ENCODE assay signal across 19 cellular contexts in the genomic region with DNA sequence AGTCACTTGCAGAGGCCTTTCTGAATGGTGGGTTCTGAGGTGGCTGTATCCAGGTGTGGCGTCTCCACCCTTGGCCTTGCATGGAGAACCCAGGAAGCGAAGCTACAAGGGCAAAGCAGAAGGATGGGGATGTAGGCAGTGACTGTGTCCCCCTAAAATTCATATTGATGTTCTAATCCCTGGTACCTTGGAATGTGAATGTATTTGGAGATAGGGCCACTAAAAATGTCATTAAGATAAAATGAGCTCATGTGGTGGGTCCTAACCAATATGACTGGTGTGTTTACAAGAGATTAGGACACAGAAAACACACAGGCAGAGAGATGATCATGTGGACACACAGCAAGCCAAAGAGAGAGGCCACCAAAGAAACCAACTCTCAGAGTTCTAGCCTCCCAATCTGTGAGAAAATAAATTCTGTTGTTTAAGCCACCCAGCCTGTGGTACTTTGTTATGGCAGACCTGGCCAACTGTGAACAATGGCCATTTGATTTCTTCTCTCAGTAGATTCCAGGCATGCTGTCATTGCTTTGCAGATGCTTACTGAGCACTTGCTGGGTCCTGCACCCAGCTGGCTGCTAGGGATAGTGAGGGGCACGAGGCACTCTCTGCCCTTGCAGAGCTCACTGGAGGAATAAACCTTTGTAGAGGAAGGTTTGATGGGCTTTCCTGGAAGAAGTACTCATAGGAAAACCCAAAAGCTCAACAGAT.
"Had no signal": no experiment of that assay in that cellular context is flagged by ENCODE, and none has a peak within 500 bp of the region (broad histone marks: within the 10 kb centered on the region; RNA-seq: fewer than 3 reads in every experiment).

No MANE protein-coding gene starts in this region.

- H3K27me3 ChIP-seq: colonic mucosa, ovary, right lobe of liver, upper lobe of right lung, vagina had no signal

- H3K4me1 Mint-ChIP-seq: naive thymus-derived CD8-positive, alpha-beta T cell; stimulated activated effector memory CD8-positive, alpha-beta T cell treated with anti-CD3 and anti-CD28 coated beads, Interleukin-12 subunit alpha, Interleukin-12 subunit beta, amount 100 ng/mL, for 72 hours had no signal

- DNase-seq: cerebellar nuclear complex; colonic mucosa; dermis blood vessel endothelial cell; effector CD4-positive, alpha-beta T cell; foreskin melanocyte; heart left ventricle; kidney glomerular epithelial cell; mammary epithelial cell; mucosa of descending colon; naive thymus-derived CD8-positive, alpha-beta T cell; ovary; right lobe of liver; stimulated activated CD4-positive, alpha-beta T cell treated with anti-CD3 and anti-CD28 coated beads, Interleukin-4, amount 100 ng/mL, for 1 hour; stimulated activated CD8-positive, alpha-beta memory T cell treated with anti-CD3 and anti-CD28 coated beads, Interleukin-4, amount 100 ng/mL, for 48 hours; upper lobe of right lung had no signal

- H3K27ac Mint-ChIP-seq: naive thymus-derived CD8-positive, alpha-beta T cell; progenitor cell of endocrine pancreas; stimulated activated effector memory CD8-positive, alpha-beta T cell treated with anti-CD3 and anti-CD28 coated beads, Interleukin-12 subunit alpha, Interleukin-12 subunit beta, amount 100 ng/mL, for 72 hours; stimulated activated naive CD8-positive, alpha-beta T cell treated with anti-CD3 and anti-CD28 coated beads, Interleukin-15, Interleukin-2, amounts not matched to agents 100 ng/mL and 50 ng/mL, for 24 hours had no signal

- H3K36me3 Mint-ChIP-seq: naive thymus-derived CD8-positive, alpha-beta T cell; stimulated activated effector memory CD8-positive, alpha-beta T cell treated with anti-CD3 and anti-CD28 coated beads, Interleukin-12 subunit alpha, Interleukin-12 subunit beta, amount 100 ng/mL, for 72 hours had no signal

- H3K9me3 Mint-ChIP-seq: naive thymus-derived CD8-positive, alpha-beta T cell; stimulated activated effector memory CD8-positive, alpha-beta T cell treated with anti-CD3 and anti-CD28 coated beads, Interleukin-12 subunit alpha, Interleukin-12 subunit beta, amount 100 ng/mL, for 72 hours; stimulated activated naive CD8-positive, alpha-beta T cell treated with anti-CD3 and anti-CD28 coated beads, Interleukin-15, Interleukin-2, amounts not matched to agents 100 ng/mL and 50 ng/mL, for 24 hours had no signal

- H3K4me3 Mint-ChIP-seq: naive thymus-derived CD8-positive, alpha-beta T cell; stimulated activated effector memory CD8-positive, alpha-beta T cell treated with anti-CD3 and anti-CD28 coated beads, Interleukin-12 subunit alpha, Interleukin-12 subunit beta, amount 100 ng/mL, for 72 hours; stimulated activated naive CD8-positive, alpha-beta T cell treated with anti-CD3 and anti-CD28 coated beads, Interleukin-15, Interleukin-2, amounts not matched to agents 100 ng/mL and 50 ng/mL, for 24 hours had no signal

- H3K27ac ChIP-seq: colonic mucosa, heart left ventricle, ovary, right lobe of liver, upper lobe of right lung, vagina had no signal
